1 cellular context compared by ENCODE assay signal in genomic region chr17:40915199-40915661, GRCh38.
A peak's percentile ranks its signal among the peaks of the same experiment; 100 is the strongest.
TF ChIP-seq lines count a peak whose summit lies in the region.

No MANE protein-coding gene starts in this region.

TF ChIP-seq in A549, 52 proteins besides CTCF, POLR2A, EP300 and RAD21 (continued from another document):
- TF ChIP-seq ZFP36 (IDR thresholded peaks at IDR 0.05; ENCODE audit: borderline replicate concordance, partially characterized antibody) (no peak), GATA3 (IDR thresholded peaks at IDR 0.05; ENCODE audit: borderline replicate concordance) (peak; percentile 68; the same call in 1 of the 2 replicates), HEYL (CRISPR knock-in tag; IDR thresholded peaks at IDR 0.05) (no peak), ZSCAN20 (CRISPR knock-in tag; IDR thresholded peaks at IDR 0.05) (no peak), MYC (IDR thresholded peaks at IDR 0.05; ENCODE audit: borderline replicate concordance, low read length) (no peak), E2F6 (IDR thresholded peaks at IDR 0.05; ENCODE audit: borderline replicate concordance, low read depth) (no peak), EHF (CRISPR knock-in tag; IDR thresholded peaks at IDR 0.05) (no peak), HMGXB4 (CRISPR knock-in tag; IDR thresholded peaks at IDR 0.05; ENCODE audit: borderline replicate concordance) (no peak), MAFK (IDR thresholded peaks at IDR 0.05; ENCODE audit: partially characterized antibody) (peak; percentile 22), RARB (CRISPR knock-in tag; IDR thresholded peaks at IDR 0.05) (0 out of 2 replicates have a peak, but pooled peaks have one; percentile 32), JUN (IDR thresholded peaks at IDR 0.05) (peak; percentile 61 to 78; a peak in 2 of 5 replicates), ESRRA (IDR thresholded peaks at IDR 0.05; ENCODE audit: borderline replicate concordance, low read length) (no peak), NR3C1 (IDR thresholded peaks at IDR 0.05) (no peak), HOXA7 (CRISPR knock-in tag; IDR thresholded peaks at IDR 0.05) (no peak), HDAC2 (IDR thresholded peaks at IDR 0.05) (no peak), NFE2L2 (conservative IDR thresholded peaks at IDR 0.05; ENCODE audit: low read length) (no peak), TP53 (CRISPR knock-in tag; IDR thresholded peaks at IDR 0.05) (no peak), MAZ (IDR thresholded peaks at IDR 0.05; ENCODE audit: borderline replicate concordance, low read depth, low read length) (no peak), PHF8 (IDR thresholded peaks at IDR 0.05; ENCODE audit: borderline replicate concordance, low read depth) (no peak), CBX2 (IDR thresholded peaks at IDR 0.05; ENCODE audit: borderline replicate concordance, low read depth) (no peak), EHMT2 (IDR thresholded peaks at IDR 0.05; ENCODE audit: low read depth) (no peak), FOSL2 (IDR thresholded peaks at IDR 0.05) (peak; percentile 96), FOSL2 (CRISPR knock-in tag; IDR thresholded peaks at IDR 0.05) (peak; percentile 98), KDM1A (IDR thresholded peaks at IDR 0.05; ENCODE audit: low read depth) (no peak), HOXB5 (CRISPR knock-in tag; IDR thresholded peaks at IDR 0.05) (no peak), SMC3 (IDR thresholded peaks at IDR 0.05) (peak; percentile 26; the same call in 1 of the 3 replicates), FOSB (CRISPR knock-in tag; IDR thresholded peaks at IDR 0.05) (no peak), CEBPB (IDR thresholded peaks at IDR 0.05) (peak; percentile 84 to 89)
- TF ChIP-seq, protein P1, sequence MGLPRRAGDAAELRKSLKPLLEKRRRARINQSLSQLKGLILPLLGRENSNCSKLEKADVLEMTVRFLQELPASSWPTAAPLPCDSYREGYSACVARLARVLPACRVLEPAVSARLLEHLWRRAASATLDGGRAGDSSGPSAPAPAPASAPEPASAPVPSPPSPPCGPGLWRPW (IDR thresholded peaks at IDR 0.05): peak; percentile 60; the same call in 1 of the 2 replicates
- TF ChIP-seq, protein P2, sequence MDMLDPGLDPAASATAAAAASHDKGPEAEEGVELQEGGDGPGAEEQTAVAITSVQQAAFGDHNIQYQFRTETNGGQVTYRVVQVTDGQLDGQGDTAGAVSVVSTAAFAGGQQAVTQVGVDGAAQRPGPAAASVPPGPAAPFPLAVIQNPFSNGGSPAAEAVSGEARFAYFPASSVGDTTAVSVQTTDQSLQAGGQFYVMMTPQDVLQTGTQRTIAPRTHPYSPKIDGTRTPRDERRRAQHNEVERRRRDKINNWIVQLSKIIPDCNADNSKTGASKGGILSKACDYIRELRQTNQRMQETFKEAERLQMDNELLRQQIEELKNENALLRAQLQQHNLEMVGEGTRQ (IDR thresholded peaks at IDR 0.05): no peak
- TF ChIP-seq, protein P3, sequence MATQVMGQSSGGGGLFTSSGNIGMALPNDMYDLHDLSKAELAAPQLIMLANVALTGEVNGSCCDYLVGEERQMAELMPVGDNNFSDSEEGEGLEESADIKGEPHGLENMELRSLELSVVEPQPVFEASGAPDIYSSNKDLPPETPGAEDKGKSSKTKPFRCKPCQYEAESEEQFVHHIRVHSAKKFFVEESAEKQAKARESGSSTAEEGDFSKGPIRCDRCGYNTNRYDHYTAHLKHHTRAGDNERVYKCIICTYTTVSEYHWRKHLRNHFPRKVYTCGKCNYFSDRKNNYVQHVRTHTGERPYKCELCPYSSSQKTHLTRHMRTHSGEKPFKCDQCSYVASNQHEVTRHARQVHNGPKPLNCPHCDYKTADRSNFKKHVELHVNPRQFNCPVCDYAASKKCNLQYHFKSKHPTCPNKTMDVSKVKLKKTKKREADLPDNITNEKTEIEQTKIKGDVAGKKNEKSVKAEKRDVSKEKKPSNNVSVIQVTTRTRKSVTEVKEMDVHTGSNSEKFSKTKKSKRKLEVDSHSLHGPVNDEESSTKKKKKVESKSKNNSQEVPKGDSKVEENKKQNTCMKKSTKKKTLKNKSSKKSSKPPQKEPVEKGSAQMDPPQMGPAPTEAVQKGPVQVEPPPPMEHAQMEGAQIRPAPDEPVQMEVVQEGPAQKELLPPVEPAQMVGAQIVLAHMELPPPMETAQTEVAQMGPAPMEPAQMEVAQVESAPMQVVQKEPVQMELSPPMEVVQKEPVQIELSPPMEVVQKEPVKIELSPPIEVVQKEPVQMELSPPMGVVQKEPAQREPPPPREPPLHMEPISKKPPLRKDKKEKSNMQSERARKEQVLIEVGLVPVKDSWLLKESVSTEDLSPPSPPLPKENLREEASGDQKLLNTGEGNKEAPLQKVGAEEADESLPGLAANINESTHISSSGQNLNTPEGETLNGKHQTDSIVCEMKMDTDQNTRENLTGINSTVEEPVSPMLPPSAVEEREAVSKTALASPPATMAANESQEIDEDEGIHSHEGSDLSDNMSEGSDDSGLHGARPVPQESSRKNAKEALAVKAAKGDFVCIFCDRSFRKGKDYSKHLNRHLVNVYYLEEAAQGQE (IDR thresholded peaks at IDR 0.05): no peak
TF ChIP-seq in A549: peak in this region for 10.
